19 cellular contexts compared by ENCODE assay signal in genomic region chr5:82865625-82866024, GRCh38.
"Had no signal": no experiment of that assay in that cellular context is flagged by ENCODE, and none has a peak within 500 bp of the region (broad histone marks: within the 10 kb centered on the region; RNA-seq: fewer than 3 reads in every experiment).

No MANE protein-coding gene starts in this region.

- H3K27ac Mint-ChIP-seq: mesothelial cell of epicardium had no signal

- H3K4me1 ChIP-seq: esophagus muscularis mucosa, gastrocnemius medialis, heart right ventricle, left lung, lower lobe of right lung had no signal

- H3K9me3 Mint-ChIP-seq: mesothelial cell of epicardium had no signal

- H3K36me3 ChIP-seq: esophagus muscularis mucosa, gastrocnemius medialis, heart right ventricle, left lung, lower lobe of right lung had no signal

- H3K4me3 ChIP-seq: coronary artery, dorsolateral prefrontal cortex, esophagus muscularis mucosa, gastrocnemius medialis, heart right ventricle, left lung, lower lobe of right lung, mucosa of descending colon had no signal

- H3K4me3 Mint-ChIP-seq: mesothelial cell of epicardium had no signal

- H3K36me3 Mint-ChIP-seq: mesothelial cell of epicardium had no signal

- H3K9me3 ChIP-seq: esophagus muscularis mucosa, gastrocnemius medialis, heart right ventricle, left lung, lower lobe of right lung, mucosa of descending colon had no signal

- H3K27me3 ChIP-seq: dorsolateral prefrontal cortex, esophagus muscularis mucosa, gastrocnemius medialis, heart right ventricle, left lung had no signal

- DNase-seq: dermis blood vessel endothelial cell; dorsolateral prefrontal cortex; effector CD4-positive, alpha-beta T cell; effector memory CD4-positive, alpha-beta T cell; foreskin melanocyte; gastrocnemius medialis; glutamatergic neuron; head of caudate nucleus; heart right ventricle; hippocampal formation; left cardiac atrium; left lung; left ventricle myocardium superior; lower lobe of right lung; mesenchymal stem cell; mucosa of descending colon had no signal

- ATAC-seq: gastrocnemius medialis, heart right ventricle, left cardiac atrium, left lung, left ventricle myocardium superior, lower lobe of right lung, mucosa of descending colon had no signal

- H3K27ac ChIP-seq: coronary artery, dorsolateral prefrontal cortex, esophagus muscularis mucosa, gastrocnemius medialis, heart right ventricle, left lung, lower lobe of right lung had no signal
